28 cellular contexts compared by ENCODE assay signal in the genomic region with DNA sequence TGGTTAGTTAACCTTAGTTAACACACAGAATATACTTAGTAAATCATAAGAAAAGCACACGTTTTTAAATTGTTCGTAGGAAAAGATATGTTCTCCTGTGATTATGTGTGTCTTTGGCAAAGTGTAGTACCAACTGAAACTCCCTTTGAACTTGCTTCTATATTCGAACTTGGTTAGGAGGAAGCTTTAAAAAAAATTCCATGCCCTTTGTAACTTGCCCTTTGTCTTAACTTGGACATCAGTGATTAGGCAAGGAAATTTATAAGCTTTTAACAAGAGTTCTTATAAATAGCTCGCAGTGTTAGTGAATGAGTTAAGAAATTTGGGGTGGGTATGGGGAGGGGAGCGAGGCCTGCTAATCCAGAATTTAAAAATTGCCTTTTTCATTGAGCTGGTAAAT.
"Had no signal": no experiment of that assay in that cellular context is flagged by ENCODE, and none has a peak within 500 bp of the region (broad histone marks: within the 10 kb centered on the region; RNA-seq: fewer than 3 reads in every experiment).

No MANE protein-coding gene starts in this region.

- H3K4me3 ChIP-seq: ascending aorta, SJCRH30 had no signal

- H3K4me1 ChIP-seq: ascending aorta, SJCRH30 had no signal

- H3K4me2 ChIP-seq: SK-N-SH had no signal

- H3K27ac ChIP-seq: ascending aorta, SJCRH30 had no signal

- H3K9ac ChIP-seq: SK-N-SH had no signal

- H3K9me3 ChIP-seq: ascending aorta, SJCRH30, SK-N-SH had no signal

- DNase-seq: activated CD4-positive, alpha-beta T cell treated with anti-CD3 and anti-CD28 coated beads for 4 hours; activated CD8-positive, alpha-beta memory T cell treated with anti-CD3 and anti-CD28 coated beads, Interleukin-2, amount 50 U/mL, for 48 hours; activated CD8-positive, alpha-beta T cell treated with anti-CD3 and anti-CD28 coated beads for 36 hours; activated effector memory CD4-positive, alpha-beta T cell treated with Interleukin-2 at 50 U/mL for 16 hours; activated naive CD4-positive, alpha-beta T cell; activated T-cell treated with anti-CD3 and anti-CD28 coated beads, Interleukin-2, amount 50 U/mL, for 24 hours; amniotic stem cell; Kasumi-1; KBM-7; NCI-H1092; NCI-H1417 treated with DMSO at 0.1 percent for 48 hours; NCI-H1694; NCI-H2029; NCI-H345; NCI-H510A; NCI-H526 treated with DMSO at 0.1 percent for 48 hours; NCI-H82; RPMI8226; SJCRH30; SK-N-SH; T-helper 1 cell had no signal

- H3K27ac Mint-ChIP-seq: activated CD8-positive, alpha-beta T cell treated with anti-CD3 and anti-CD28 coated beads for 36 hours; activated naive CD4-positive, alpha-beta T cell treated with anti-CD3 and anti-CD28 coated beads, Interleukin-2, amount 50 U/mL, for 24 hours; activated T-cell treated with anti-CD3 and anti-CD28 coated beads, Interleukin-2, amount 50 U/mL, for 24 hours; activated T-helper 1 cell treated with anti-CD3 and anti-CD28 coated beads, Interleukin-12 subunit alpha, Interleukin-12 subunit beta, Interleukin-2, Interleukin-4 antibody, amounts not matched to agents 30 ng/mL and 10 ng/mL and 1 ng/mL, durations not matched to agents 14 hours and 24 hours and 36 hours had no signal

- H3K9me3 Mint-ChIP-seq: activated CD8-positive, alpha-beta T cell treated with anti-CD3 and anti-CD28 coated beads for 36 hours; activated naive CD4-positive, alpha-beta T cell treated with anti-CD3 and anti-CD28 coated beads, Interleukin-2, amount 50 U/mL, for 24 hours; activated T-cell treated with anti-CD3 and anti-CD28 coated beads, Interleukin-2, amount 50 U/mL, for 24 hours; activated T-helper 1 cell treated with anti-CD3 and anti-CD28 coated beads, Interleukin-12 subunit alpha, Interleukin-12 subunit beta, Interleukin-2, Interleukin-4 antibody, amounts not matched to agents 30 ng/mL and 10 ng/mL and 1 ng/mL, durations not matched to agents 14 hours and 24 hours and 36 hours; brain had no signal

- H3K27me3 Mint-ChIP-seq: activated CD8-positive, alpha-beta T cell treated with anti-CD3 and anti-CD28 coated beads for 36 hours; activated naive CD4-positive, alpha-beta T cell treated with anti-CD3 and anti-CD28 coated beads, Interleukin-2, amount 50 U/mL, for 24 hours; activated T-cell treated with anti-CD3 and anti-CD28 coated beads, Interleukin-2, amount 50 U/mL, for 24 hours; brain had no signal

- H3K4me3 Mint-ChIP-seq: activated CD8-positive, alpha-beta T cell treated with anti-CD3 and anti-CD28 coated beads for 36 hours; activated naive CD4-positive, alpha-beta T cell treated with anti-CD3 and anti-CD28 coated beads, Interleukin-2, amount 50 U/mL, for 24 hours; activated T-cell treated with anti-CD3 and anti-CD28 coated beads, Interleukin-2, amount 50 U/mL, for 24 hours; activated T-helper 1 cell treated with anti-CD3 and anti-CD28 coated beads, Interleukin-12 subunit alpha, Interleukin-12 subunit beta, Interleukin-2, Interleukin-4 antibody, amounts not matched to agents 30 ng/mL and 10 ng/mL and 1 ng/mL, durations not matched to agents 14 hours and 24 hours and 36 hours; brain had no signal

- ATAC-seq: activated CD4-positive, CD25-positive, alpha-beta regulatory T cell treated with anti-CD3 and anti-CD28 coated beads, Interleukin-2, amount 50 U/mL, for 24 hours; activated CD8-positive, alpha-beta T cell treated with anti-CD3 and anti-CD28 coated beads for 36 hours; Panc1; Right ventricle myocardium inferior had no signal

- H3K27me3 ChIP-seq: ascending aorta, SJCRH30 had no signal
